In genomic region chr2:228771306-228771705, GRCh38 we compare ENCODE assay signal across 27 cellular contexts.
DNase-seq lines count a peak whose midpoint lies in the region; ATAC-seq and TF ChIP-seq lines count a peak whose summit lies in the region.
"Had no signal": no experiment of that assay in that cellular context is flagged by ENCODE, and none has a peak within 500 bp of the region (broad histone marks: within the 10 kb centered on the region; RNA-seq: fewer than 3 reads in every experiment).

No MANE protein-coding gene starts in this region.

- H2AFZ ChIP-seq in fibroblast of lung (ENCODE audit: low read length), result peak overlapping the region; percentile 58

- POLR2A ChIA-PET in HEK293T (lab: Yijun Ruan, JAX), result no interaction called here

- H3K4me3 ChIP-seq in adipocyte (ENCODE audit: low read length) (peak overlapping the region; percentile 37), fibroblast of lung (replicated peaks in 1 of 4; ENCODE audit: control extremely low read depth in 1 of 4, insufficient read depth in 1 of 4, low read depth in 3 of 4, low read length in 4 of 4) (no peak overlapping the region), mucosa of rectum (ENCODE audit: low read length in 2 of 2) (no peak overlapping the region), tibial nerve (no peak overlapping the region)
- no peak overlapping the region for H3K4me3 ChIP-seq in effector memory CD4-positive, alpha-beta T cell (ENCODE audit: insufficient read depth, low read depth, low read length, poor library complexity, severe bottlenecking)
- H3K4me3 ChIP-seq: BLaER1 treated with 17β-estradiol and CSF1 and Interleukin-3, amounts not matched to agents 10 nM and 100 nM; MG63 had no signal

- H3K27me3 ChIP-seq in adipocyte (replicated peaks; ENCODE audit: control insufficient read depth, insufficient read depth, low read length) (peaks cover 5% of the 10 kb centered on the region), fibroblast of lung (ENCODE audit: control insufficient read depth, insufficient read depth, low read length) (no peaks in the 10 kb centered on the region), mucosa of rectum (ENCODE audit: control insufficient read depth in 2 of 2, insufficient read depth in 2 of 2, low read length in 2 of 2) (no peaks in the 10 kb centered on the region), tibial nerve (no peaks in the 10 kb centered on the region)
- H3K27me3 ChIP-seq in effector memory CD4-positive, alpha-beta T cell (replicated peaks; ENCODE audit: control insufficient read depth, insufficient read depth, low read length, poor library complexity, severe bottlenecking), result no peaks in the 10 kb centered on the region
- H3K27me3 ChIP-seq: BLaER1 treated with 17β-estradiol and CSF1 and Interleukin-3, amounts not matched to agents 10 nM and 100 nM; MG63 had no signal

- ATAC-seq in HG02571 (IDR thresholded peaks at IDR 0.05; ENCODE audit: unreplicated experiment), result no peak
- ATAC-seq: stimulated activated naive B cell treated with anti-CD40 and anti-IgM and Interleukin-4, amounts not matched to agents 10 μg/mL and 1 μg/mL and 100 μg/mL, for 72 hours; WTC11 had no signal

- no peak for DNase-seq in adipocyte (ENCODE audit: low read depth)
- DNase-seq in fibroblast of lung (ENCODE audit: low read depth in 2 of 2), result peak in 1 of 2 donors; percentile 41
- DNase-seq in tibial nerve (ENCODE audit: low spot score in 2 of 2), result peak in 1 of 2 donors; percentile 53
- DNase-seq in effector memory CD4-positive, alpha-beta T cell, result no peak
- DNase-seq in NCI-H2081 (lab: John Stamatoyannopoulos, UW), result no peak
- no peak for DNase-seq in HEK293T (ENCODE audit: extremely low spot score)
- DNase-seq: ACHN; Caco-2; DND-41; effector CD4-positive, alpha-beta T cell; KBM-7; kidney; mesendoderm; MG63; naive B cell; NCI-H1417; NCI-H446; occipital lobe; OCI-M1; SHP77; stimulated activated CD4-positive, alpha-beta T cell treated with anti-CD3 and anti-CD28 coated beads, Interleukin-4, amount 100 ng/mL, for 1 hour; stimulated activated naive B cell treated with anti-CD40 and anti-IgM and Interleukin-4, amounts not matched to agents 10 μg/mL and 1 μg/mL and 100 μg/mL, for 72 hours; T1000 had no signal

- peak overlapping the region; percentile 64 for H3K4me2 ChIP-seq in fibroblast of lung (ENCODE audit: extremely low read depth, insufficient read depth, low read length)
- H3K4me2 ChIP-seq: BLaER1 treated with 17β-estradiol and CSF1 and Interleukin-3, amounts not matched to agents 10 nM and 100 nM had no signal

- H3K9me3 ChIP-seq in adipocyte (ENCODE audit: control insufficient read depth, low read length) (peaks cover 7% of the 10 kb centered on the region), fibroblast of lung (ENCODE audit: control insufficient read depth, insufficient read depth, low read depth, low read length) (no peaks in the 10 kb centered on the region), mucosa of rectum (ENCODE audit: control insufficient read depth in 2 of 2, low read length in 2 of 2) (no peaks in the 10 kb centered on the region), tibial nerve (peaks cover 0 to 7% (median 0%) of the 10 kb centered on the region in 4 donors)
- H3K9me3 ChIP-seq in effector memory CD4-positive, alpha-beta T cell (ENCODE audit: control insufficient read depth, low read length), result no peaks in the 10 kb centered on the region
- H3K9me3 ChIP-seq: Caco-2 had no signal

- no peak overlapping the region for H3K27ac ChIP-seq in fibroblast of lung (ENCODE audit: insufficient read depth, low read length)
- peak overlapping the region; percentile 26 to 42 for H3K27ac ChIP-seq in mucosa of rectum (ENCODE audit: low read depth in 2 of 2, low read length in 2 of 2)
- H3K27ac ChIP-seq in tibial nerve, result peak overlapping the region; percentile 57 to 86 (median 70)
- H3K27ac ChIP-seq in effector memory CD4-positive, alpha-beta T cell (ENCODE audit: insufficient read depth, low read length, poor library complexity, severe bottlenecking), result no peak overlapping the region
- H3K27ac ChIP-seq: BLaER1 treated with 17β-estradiol and CSF1 and Interleukin-3, amounts not matched to agents 10 nM and 100 nM had no signal

- H3K36me3 ChIP-seq in adipocyte (ENCODE audit: control insufficient read depth, insufficient read depth, low read length, severe bottlenecking) (no peaks in the 10 kb centered on the region), fibroblast of lung (ENCODE audit: control insufficient read depth, insufficient read depth, low read length) (no peaks in the 10 kb centered on the region), mucosa of rectum (ENCODE audit: control insufficient read depth in 2 of 2, insufficient read depth in 2 of 2, low read length in 2 of 2) (no peaks in the 10 kb centered on the region), tibial nerve (no peaks in the 10 kb centered on the region)
- H3K36me3 ChIP-seq in effector memory CD4-positive, alpha-beta T cell (ENCODE audit: control insufficient read depth, insufficient read depth, low read length), result no peaks in the 10 kb centered on the region
- H3K36me3 ChIP-seq: BLaER1 treated with 17β-estradiol and CSF1 and Interleukin-3, amounts not matched to agents 10 nM and 100 nM; MG63 had no signal

- TF ChIP-seq EP300 in tibial nerve (IDR thresholded peaks at IDR 0.05), result no peak

- H3K9ac ChIP-seq in adipocyte (ENCODE audit: low read length) (peak overlapping the region; percentile 68), fibroblast of lung (ENCODE audit: insufficient read depth, low read length) (no peak overlapping the region), mucosa of rectum (ENCODE audit: low read depth in 1 of 2, low read length in 2 of 2) (no peak overlapping the region)
- H3K9ac ChIP-seq: BLaER1 treated with 17β-estradiol and CSF1 and Interleukin-3, amounts not matched to agents 10 nM and 100 nM had no signal

- no peaks in the 10 kb centered on the region for H4K20me1 ChIP-seq in fibroblast of lung (ENCODE audit: control insufficient read depth, extremely low read depth, insufficient read depth, low read length)
- H4K20me1 ChIP-seq: BLaER1 treated with 17β-estradiol and CSF1 and Interleukin-3, amounts not matched to agents 10 nM and 100 nM had no signal

- 72 to 77% methylated on average over 5 of the region's 5 CpGs for WGBS in tibial nerve, 2 donors

- H3K4me1 ChIP-seq in adipocyte (ENCODE audit: control insufficient read depth, insufficient read depth, low read length) (peaks cover 53% of the 10 kb centered on the region), fibroblast of lung (ENCODE audit: control insufficient read depth, extremely low read depth, insufficient read depth, low read length) (peaks cover 3% of the 10 kb centered on the region), mucosa of rectum (ENCODE audit: control insufficient read depth in 2 of 2, insufficient read depth in 2 of 2, low read length in 2 of 2) (no peaks in the 10 kb centered on the region), tibial nerve (peaks cover 0 to 27% (median 0%) of the 10 kb centered on the region in 4 donors)
- H3K4me1 ChIP-seq in effector memory CD4-positive, alpha-beta T cell (ENCODE audit: control insufficient read depth, insufficient read depth, low read length, poor library complexity, severe bottlenecking), result no peaks in the 10 kb centered on the region
- H3K4me1 ChIP-seq: BLaER1 treated with 17β-estradiol and CSF1 and Interleukin-3, amounts not matched to agents 10 nM and 100 nM; Caco-2 had no signal

- TF ChIP-seq POLR2A in tibial nerve (IDR thresholded peaks at IDR 0.05), result no peak

- no peaks in the 10 kb centered on the region for H3K79me2 ChIP-seq in fibroblast of lung (ENCODE audit: control insufficient read depth, insufficient read depth, low read length)

- CTCF ChIA-PET in HEK293T (lab: Yijun Ruan, JAX), result no interaction called here

- TF ChIP-seq CTCF in fibroblast of lung (conservative IDR thresholded peaks at IDR 0.05 in 1 of 2, IDR thresholded peaks at IDR 0.05 in 1 of 2; ENCODE audit: low read depth in 1 of 2, low read length in 2 of 2) (no peak), tibial nerve (IDR thresholded peaks at IDR 0.05) (no peak)

TF ChIP-seq in HEK293T, 16 proteins besides CTCF, POLR2A, EP300 and RAD21:
- TF ChIP-seq ARNT (IDR thresholded peaks at IDR 0.05), result no peak
- no peak for TF ChIP-seq ELF4 (IDR thresholded peaks at IDR 0.05)
- no peak for TF ChIP-seq ZNF384 (IDR thresholded peaks at IDR 0.05)
- no peak for TF ChIP-seq FOXM1 (IDR thresholded peaks at IDR 0.05; ENCODE audit: borderline replicate concordance)
- TF ChIP-seq TARDBP (IDR thresholded peaks at IDR 0.05), result no peak
- no peak for TF ChIP-seq LEF1 (IDR thresholded peaks at IDR 0.05; ENCODE audit: borderline replicate concordance)
- no peak for TF ChIP-seq FOXA1 (IDR thresholded peaks at IDR 0.05)
- TF ChIP-seq L3MBTL2 (conservative IDR thresholded peaks at IDR 0.05), result no peak
- TF ChIP-seq PKNOX1 (IDR thresholded peaks at IDR 0.05), result no peak
- no peak for TF ChIP-seq SUZ12 (IDR thresholded peaks at IDR 0.05)
- TF ChIP-seq SP1 (IDR thresholded peaks at IDR 0.05), result no peak
- TF ChIP-seq CTBP1 (IDR thresholded peaks at IDR 0.05; ENCODE audit: borderline replicate concordance), result no peak
- TF ChIP-seq BHLHE40 (IDR thresholded peaks at IDR 0.05; ENCODE audit: borderline replicate concordance), result no peak
- TF ChIP-seq FOXK2 (IDR thresholded peaks at IDR 0.05), result no peak
- no peak for TF ChIP-seq NFRKB (IDR thresholded peaks at IDR 0.05)
- TF ChIP-seq HDGF (IDR thresholded peaks at IDR 0.05; ENCODE audit: borderline replicate concordance), result no peak

Comparison
In these comparisons a context has a peak if more than half of its experiments do, and no peak if none do; other contexts are left out.
1. H3K27ac ChIP-seq: peak in mucosa of rectum (2 of 2) and tibial nerve (4 of 4); none in fibroblast of lung (single experiment) and effector memory CD4-positive, alpha-beta T cell (single experiment).